In the genomic region with DNA sequence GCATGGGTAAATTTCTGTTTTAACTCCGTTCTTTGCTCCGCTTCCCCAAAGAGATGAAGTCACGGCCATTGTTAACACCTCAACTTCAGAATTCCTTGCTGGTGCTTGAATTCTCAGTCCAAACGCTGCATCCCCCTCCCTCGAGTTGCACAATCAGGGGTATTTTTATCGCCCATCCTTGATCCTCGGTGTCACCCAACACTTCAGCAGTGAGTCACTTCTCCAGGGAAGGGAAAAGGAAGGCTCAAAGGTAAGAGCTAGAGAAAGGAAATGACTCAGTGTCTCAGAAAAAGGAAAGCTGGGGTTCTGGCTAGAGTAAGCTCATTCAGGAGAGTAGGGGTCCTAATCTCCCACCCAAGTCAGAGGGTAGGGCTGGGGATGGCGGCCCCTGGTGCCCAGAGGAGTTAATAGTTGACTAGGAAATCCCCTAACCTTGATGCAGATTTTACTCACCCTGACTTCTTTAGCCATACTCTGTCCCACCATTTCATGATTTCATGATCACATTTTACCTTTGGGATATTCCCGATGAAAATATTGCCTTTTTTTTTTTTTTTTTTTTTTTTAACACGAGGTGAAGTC, we compare ENCODE assay signal across 9 cellular contexts. TPM values are rescaled to one million over a fixed set of nuclear protein-coding genes. Genes with fewer than 3 reads are reported as not detected.
DNase-seq lines count a peak whose midpoint lies in the region; ATAC-seq and TF ChIP-seq lines count a peak whose summit lies in the region.
"Had no signal": no experiment of that assay in that cellular context is flagged by ENCODE, and none has a peak within 500 bp of the region (broad histone marks: within the 10 kb centered on the region; RNA-seq: fewer than 3 reads in every experiment).

No MANE protein-coding gene starts in this region.

- no peak overlapping the region for H3K4me3 Mint-ChIP-seq in progenitor cell of endocrine pancreas (ENCODE audit: low read depth)

- H3K9me3 Mint-ChIP-seq in progenitor cell of endocrine pancreas (ENCODE audit: low read depth), result no peaks in the 10 kb centered on the region

- peak; percentile 55 for DNase-seq in ELF-1 (ENCODE audit: low read depth, low spot score)
- DNase-seq in RKO (ENCODE audit: low spot score), result peak; percentile 43
- no peak for DNase-seq in progenitor cell of endocrine pancreas (ENCODE audit: low spot score, unreplicated experiment)
- no peak for DNase-seq in AML-193 (lab: John Stamatoyannopoulos, UW)
- DNase-seq in NCI-H1417 treated with DMSO at 0.1 percent for 48 hours (lab: John Stamatoyannopoulos, UW), result no peak
- DNase-seq in DMS 273 (lab: John Stamatoyannopoulos, UW; ENCODE audit: unreplicated experiment), result no peak
- DNase-seq: activated effector memory CD4-positive, alpha-beta T cell treated with Interleukin-2 at 50 U/mL for 16 hours had no signal

- no peaks in the 10 kb centered on the region for H3K27me3 Mint-ChIP-seq in progenitor cell of endocrine pancreas

- ATAC-seq in esophagus mucosa (peak; percentile 52), HG03135 (IDR thresholded peaks at IDR 0.05; ENCODE audit: unreplicated experiment) (no peak)

- peak overlapping the region; percentile 80 for H3K27ac Mint-ChIP-seq in progenitor cell of endocrine pancreas

- peaks cover 10% of the 10 kb centered on the region for H3K36me3 Mint-ChIP-seq in progenitor cell of endocrine pancreas (ENCODE audit: insufficient read depth)

- H3K4me1 Mint-ChIP-seq in progenitor cell of endocrine pancreas (ENCODE audit: low read depth), result peaks cover 10% of the 10 kb centered on the region

- no peak for TF ChIP-seq CTCF in progenitor cell of endocrine pancreas (IDR thresholded peaks at IDR 0.05; ENCODE audit: unreplicated experiment)

RNA-seq across cellular contexts. Expression of gene TRIM8, which starts 39.8 kb away (rescaled TPM):
- total RNA-seq in esophagus mucosa (29.1 TPM), progenitor cell of endocrine pancreas (66.1 and 69.1 TPM in 2 replicates)

Comparison
In these comparisons a context has a peak if more than half of its experiments do, and no peak if none do; other contexts are left out.
1. DNase-seq: peak in ELF-1 (single experiment) and RKO (single experiment); none in progenitor cell of endocrine pancreas (single experiment), AML-193 (0 of 2), NCI-H1417 treated with DMSO at 0.1 percent for 48 hours (single experiment) and DMS 273 (single experiment).